30 cellular contexts compared by ENCODE assay signal in genomic region chr1:157091186-157091585, GRCh38. TPM values are rescaled to one million over a fixed set of nuclear protein-coding genes. Genes with fewer than 3 reads are reported as not detected.
DNase-seq lines count a peak whose midpoint lies in the region; ATAC-seq, FAIRE-seq and TF ChIP-seq lines count a peak whose summit lies in the region.
"Had no signal": no experiment of that assay in that cellular context is flagged by ENCODE, and none has a peak within 500 bp of the region (broad histone marks: within the 10 kb centered on the region; RNA-seq: fewer than 3 reads in every experiment).

No MANE protein-coding gene starts in this region.

- no peak overlapping the region for H2BK5ac ChIP-seq in neuronal stem cell (ENCODE audit: low read length)

- no peaks in the 10 kb centered on the region for H3K79me1 ChIP-seq in neuronal stem cell (ENCODE audit: low read depth, low read length)

- H4K8ac ChIP-seq in neuronal stem cell (ENCODE audit: low read depth, low read length) = no peak overlapping the region

- H2AFZ ChIP-seq in astrocyte (ENCODE audit: low read depth, low read length) = no peak overlapping the region
- H2AFZ ChIP-seq in neuronal stem cell (ENCODE audit: low read length) = no peak overlapping the region

- H3K23ac ChIP-seq in neuronal stem cell (ENCODE audit: low read depth, low read length, poor library complexity) = no peak overlapping the region

- no peak overlapping the region for H4K91ac ChIP-seq in neuronal stem cell (ENCODE audit: low read depth, low read length, poor library complexity)

- TF ChIP-seq CTCF in astrocyte (IDR thresholded peaks at IDR 0.05; ENCODE audit: insufficient read depth, low read depth, low read length) (no peak), upper lobe of right lung (IDR thresholded peaks at IDR 0.05) (no peak), HFFc6 (IDR thresholded peaks at IDR 0.05) (no peak), spleen (IDR thresholded peaks at IDR 0.05 in 8 of 11, conservative IDR thresholded peaks at IDR 0.05 in 3 of 11) (no peak)

- no peak overlapping the region for H3K27ac ChIP-seq in astrocyte (ENCODE audit: low read depth, low read length)
- H3K27ac ChIP-seq in neuronal stem cell (replicated peaks; ENCODE audit: low read length) = no peak overlapping the region
- no peak overlapping the region for H3K27ac ChIP-seq in upper lobe of right lung
- no peak overlapping the region for H3K27ac ChIP-seq in spleen
- H3K27ac ChIP-seq: BLaER1, HL-60, KMS-11, RWPE1 had no signal

- CTCF ChIA-PET in activated CD8-positive, alpha-beta memory T cell treated with anti-CD3 and anti-CD28 coated beads, Interleukin-2, amount 10 ng/mL, durations not matched to agents 7 days and 5 days (lab: Charles Lee) = interaction anchor here (1.1 to 12.2 kb wide), 16 partner anchors 11 to 80 kb away, joined by 3 to 575 read pairs (median 11); partner anchors contain the start of gene ETV3

- H2BK15ac ChIP-seq in neuronal stem cell (ENCODE audit: low read length) = no peak overlapping the region

- H3K36me3 ChIP-seq in astrocyte (ENCODE audit: insufficient read depth, low read length) (no peaks in the 10 kb centered on the region), neuronal stem cell (replicated peaks in 1 of 2; ENCODE audit: control insufficient read depth in 2 of 2, insufficient read depth in 2 of 2, low read length in 2 of 2) (no peaks in the 10 kb centered on the region), upper lobe of right lung (no peaks in the 10 kb centered on the region), spleen (no peaks in the 10 kb centered on the region)
- H3K36me3 ChIP-seq: BLaER1 had no signal

- H3K18ac ChIP-seq in neuronal stem cell (ENCODE audit: low read length) = peak overlapping the region; percentile 45

- H3K9me3 Mint-ChIP-seq in activated CD8-positive, alpha-beta memory T cell treated with anti-CD3 and anti-CD28 coated beads, Interleukin-2, amount 10 ng/mL, durations not matched to agents 7 days and 5 days (ENCODE audit: low read depth) = no peaks in the 10 kb centered on the region
- no peaks in the 10 kb centered on the region for H3K9me3 Mint-ChIP-seq in astrocyte (ENCODE audit: unreplicated experiment)
- H3K9me3 Mint-ChIP-seq in HFFc6 = no peaks in the 10 kb centered on the region
- H3K9me3 Mint-ChIP-seq: CD4-positive, CD25-positive, alpha-beta regulatory T cell; IgD-negative memory B cell had no signal

- no peak overlapping the region for H3K27ac Mint-ChIP-seq in activated CD8-positive, alpha-beta memory T cell treated with anti-CD3 and anti-CD28 coated beads, Interleukin-2, amount 10 ng/mL, durations not matched to agents 7 days and 5 days
- H3K27ac Mint-ChIP-seq in astrocyte (ENCODE audit: unreplicated experiment) (peak overlapping the region; percentile 34), HFFc6 (no peak overlapping the region)

- H3K79me2 ChIP-seq in astrocyte (ENCODE audit: insufficient read depth, low read length) = no peaks in the 10 kb centered on the region

- peaks cover 2% of the 10 kb centered on the region for H3K27me3 Mint-ChIP-seq in activated CD8-positive, alpha-beta memory T cell treated with anti-CD3 and anti-CD28 coated beads, Interleukin-2, amount 10 ng/mL, durations not matched to agents 7 days and 5 days
- H3K27me3 Mint-ChIP-seq in astrocyte (ENCODE audit: low read depth, unreplicated experiment) (no peaks in the 10 kb centered on the region), HFFc6 (ENCODE audit: insufficient read depth) (peaks cover 15% of the 10 kb centered on the region)
- H3K27me3 Mint-ChIP-seq: CD4-positive, CD25-positive, alpha-beta regulatory T cell; IgD-negative memory B cell had no signal

- H3K9me3 ChIP-seq in astrocyte (ENCODE audit: insufficient read depth, low read depth, low read length) = no peaks in the 10 kb centered on the region
- no peaks in the 10 kb centered on the region for H3K9me3 ChIP-seq in neuronal stem cell (replicated peaks in 1 of 2; ENCODE audit: control insufficient read depth in 2 of 2, insufficient read depth in 1 of 2, low read depth in 1 of 2, low read length in 2 of 2)
- no peaks in the 10 kb centered on the region for H3K9me3 ChIP-seq in upper lobe of right lung
- H3K9me3 ChIP-seq in spleen = no peaks in the 10 kb centered on the region
- H3K9me3 ChIP-seq: BLaER1 had no signal

- intact Hi-C loops in upper lobe of right lung (cut with DNase I) = loop anchor here (2.0 kb wide), 1 partner anchor 66 kb away; no protein-coding TSS in a partner anchor
- intact Hi-C loops in spleen (cut with DNase I; ENCODE audit: low total_unique reads) = no loop called here

- H3K14ac ChIP-seq in neuronal stem cell (ENCODE audit: low read length) = no peak overlapping the region

- FAIRE-seq in astrocyte (lab: Jason Lieb, UNC) = no peak
- FAIRE-seq: GM18507 had no signal

- no peaks in the 10 kb centered on the region for H3K4me1 Mint-ChIP-seq in activated CD8-positive, alpha-beta memory T cell treated with anti-CD3 and anti-CD28 coated beads, Interleukin-2, amount 10 ng/mL, durations not matched to agents 7 days and 5 days
- H3K4me1 Mint-ChIP-seq in astrocyte (ENCODE audit: low read depth, unreplicated experiment) (peaks cover 16% of the 10 kb centered on the region), HFFc6 (ENCODE audit: low read depth) (peaks cover 8% of the 10 kb centered on the region)
- H3K4me1 Mint-ChIP-seq: IgD-negative memory B cell had no signal

- peak overlapping the region; percentile 81 for H2AK5ac ChIP-seq in neuronal stem cell (ENCODE audit: low read depth, low read length)

- H3K4me2 ChIP-seq in astrocyte (ENCODE audit: low read length) (no peak overlapping the region), neuronal stem cell (ENCODE audit: insufficient read depth, low read length, poor library complexity, severe bottlenecking) (no peak overlapping the region)
- H3K4me2 ChIP-seq: KMS-11 had no signal

- no CpG with 5 or more reads among the region's 4 CpGs for WGBS in neuronal stem cell (ENCODE audit: extremely low coverage in 2 of 2, insufficient read length in 2 of 2, insufficient replicate concordance in 1 of 2), 2 donors
- 76 to 98% (median 89%) methylated on average over 4 of the region's 4 CpGs for WGBS in spleen, 5 donors

- H4K20me1 ChIP-seq in astrocyte (ENCODE audit: insufficient read depth, low read length) = no peaks in the 10 kb centered on the region
- H4K20me1 ChIP-seq: BLaER1 had no signal

- no peaks in the 10 kb centered on the region for H3K27me3 ChIP-seq in astrocyte (ENCODE audit: insufficient read depth, low read length)
- peaks cover 0 to 46% (median 0%) of the 10 kb centered on the region in 3 experiments for H3K27me3 ChIP-seq in neuronal stem cell (ENCODE audit: control insufficient read depth in 3 of 3, insufficient read depth in 3 of 3, low read depth in 1 of 3, low read length in 3 of 3)
- no peaks in the 10 kb centered on the region for H3K27me3 ChIP-seq in upper lobe of right lung
- H3K27me3 ChIP-seq in spleen (replicated peaks in 1 of 7) = peaks cover 0 to 15% (median 0%) of the 10 kb centered on the region in 7 donors
- H3K27me3 ChIP-seq: BLaER1 had no signal

- DNase-seq in activated CD8-positive, alpha-beta memory T cell treated with anti-CD3 and anti-CD28 coated beads, Interleukin-2, amount 50 U/mL, for 48 hours = peak; percentile 47
- DNase-seq in activated CD8-positive, alpha-beta memory T cell treated with anti-CD3 and anti-CD28 coated beads, Interleukin-2, amount 10 ng/mL, durations not matched to agents 7 days and 5 days = no peak
- DNase-seq in astrocyte (ENCODE audit: low read depth) (no peak), neuronal stem cell (ENCODE audit: low spot score) (no peak), upper lobe of right lung (peak; percentile 38), HFFc6 (no peak), 8988T (no peak), spleen (no peak)
- DNase-seq: CD4-positive, CD25-positive, alpha-beta regulatory T cell; DMS53; GM23248; HCEC 1CT; NCI-H1417; NCI-H1694; NCI-H2029 treated with DMSO at 0.1 percent for 48 hours; NCI-H446 treated with DMSO at 0.1 percent for 48 hours; NCI-H526; SHP77 had no signal

- H3K4me3 Mint-ChIP-seq in activated CD8-positive, alpha-beta memory T cell treated with anti-CD3 and anti-CD28 coated beads, Interleukin-2, amount 10 ng/mL, durations not matched to agents 7 days and 5 days = no peak overlapping the region
- H3K4me3 Mint-ChIP-seq in astrocyte (ENCODE audit: unreplicated experiment) (no peak overlapping the region), HFFc6 (no peak overlapping the region)
- H3K4me3 Mint-ChIP-seq: CD4-positive, CD25-positive, alpha-beta regulatory T cell; IgD-negative memory B cell had no signal

- no peak overlapping the region for H2BK120ac ChIP-seq in neuronal stem cell (ENCODE audit: low read depth, low read length)

- H3K4ac ChIP-seq in neuronal stem cell (ENCODE audit: low read length) = no peak overlapping the region

- peaks cover 11% of the 10 kb centered on the region for H3K4me1 ChIP-seq in astrocyte (ENCODE audit: insufficient read depth, low read length)
- peaks cover 0 to 7% of the 10 kb centered on the region in 2 donors for H3K4me1 ChIP-seq in neuronal stem cell (ENCODE audit: control insufficient read depth in 2 of 2, insufficient read depth in 1 of 2, low read depth in 1 of 2, low read length in 2 of 2)
- peaks cover 7% of the 10 kb centered on the region for H3K4me1 ChIP-seq in upper lobe of right lung
- peaks cover 0 to 10% (median 4%) of the 10 kb centered on the region in 6 donors for H3K4me1 ChIP-seq in spleen

- no peak for ATAC-seq in activated CD8-positive, alpha-beta memory T cell treated with anti-CD3 and anti-CD28 coated beads, Interleukin-2, amount 10 ng/mL, durations not matched to agents 7 days and 5 days
- ATAC-seq in upper lobe of right lung = no peak
- ATAC-seq: Panc1 had no signal

- no peaks in the 10 kb centered on the region for H3K36me3 Mint-ChIP-seq in activated CD8-positive, alpha-beta memory T cell treated with anti-CD3 and anti-CD28 coated beads, Interleukin-2, amount 10 ng/mL, durations not matched to agents 7 days and 5 days
- H3K36me3 Mint-ChIP-seq in astrocyte (ENCODE audit: low read depth, unreplicated experiment) (no peaks in the 10 kb centered on the region), HFFc6 (ENCODE audit: low read depth) (no peaks in the 10 kb centered on the region)
- H3K36me3 Mint-ChIP-seq: CD4-positive, CD25-positive, alpha-beta regulatory T cell; IgD-negative memory B cell had no signal

- H3K4me3 ChIP-seq in astrocyte (ENCODE audit: insufficient read depth, low read depth, low read length) (no peak overlapping the region), neuronal stem cell (ENCODE audit: low read length in 2 of 2) (no peak overlapping the region), upper lobe of right lung (no peak overlapping the region), spleen (no peak overlapping the region)
- H3K4me3 ChIP-seq: BLaER1, GM23248 had no signal

- no peak overlapping the region for H3K9ac ChIP-seq in astrocyte (ENCODE audit: low read length)
- no peak overlapping the region for H3K9ac ChIP-seq in neuronal stem cell (ENCODE audit: low read depth, low read length, poor library complexity)
- H3K9ac ChIP-seq: BLaER1, KMS-11 had no signal

- no peak overlapping the region for H2BK12ac ChIP-seq in neuronal stem cell (ENCODE audit: low read length)

- TF ChIP-seq POLR2A in spleen (IDR thresholded peaks at IDR 0.05) = no peak

RNA-seq across cellular contexts. Expression of gene ETV3L, which starts 8.4 kb away (rescaled TPM):
- not detected for total RNA-seq in activated CD8-positive, alpha-beta memory T cell treated with anti-CD3 and anti-CD28 coated beads, Interleukin-2, amount 10 ng/mL, durations not matched to agents 7 days and 5 days
- not detected in 2 replicates for total RNA-seq in astrocyte
- polyA plus RNA-seq in neuronal stem cell (2013, experiment 1 of 2) = 0.04 TPM
- polyA plus RNA-seq in neuronal stem cell (2013, experiment 2 of 2) = 0.03 TPM
- total RNA-seq in upper lobe of right lung = not detected
- total RNA-seq in HFFc6 (2021; fragmentation: NEBNext Ultra II Directional; extraction: Animal tissue kit (Norgen Biotek cat#: 25700)) = not detected
- total RNA-seq in spleen = not detected
- not detected for polyA plus RNA-seq in spleen
- total RNA-seq: A172; CD4-positive, CD25-positive, alpha-beta regulatory T cell; Daoy; G401; GM23248; OCI-LY7; SK-MEL-5 had no signal
- polyA plus RNA-seq: CD4-positive, CD25-positive, alpha-beta regulatory T cell; GM23248; IgD-negative memory B cell had no signal

RNA-seq across cellular contexts. Expression of gene ARHGEF11, which starts 45.6 kb away (rescaled TPM):
- total RNA-seq in activated CD8-positive, alpha-beta memory T cell treated with anti-CD3 and anti-CD28 coated beads, Interleukin-2, amount 10 ng/mL, durations not matched to agents 7 days and 5 days = 1 to 10 TPM in 1 of 2 experiments, under 1 TPM in 1; 0.66 to 6.1 TPM
- total RNA-seq in astrocyte (24.4 and 29.2 TPM in 2 replicates), upper lobe of right lung (41.1 TPM), spleen (10 to 100 TPM; 28.4 to 65.3 (median 45.5) TPM)
- polyA plus RNA-seq in neuronal stem cell (2013, experiment 1 of 2) = 14.5 TPM
- polyA plus RNA-seq in neuronal stem cell (2013, experiment 2 of 2) = 14.6 TPM
- total RNA-seq in HFFc6 (2021; fragmentation: NEBNext Ultra II Directional; extraction: Animal tissue kit (Norgen Biotek cat#: 25700)) = 10 to 100 TPM; 21.3 to 24.8 (median 22.4) TPM
- polyA plus RNA-seq in spleen = 10 to 100 TPM in 1 of 3 donors, 1 to 10 TPM in 2; 3.4 to 10.2 (median 3.4) TPM

RNA-seq across cellular contexts. Expression of gene ETV3, which starts 47.0 kb away (rescaled TPM):
- 10 to 100 TPM; 27.8 to 32.8 TPM for total RNA-seq in activated CD8-positive, alpha-beta memory T cell treated with anti-CD3 and anti-CD28 coated beads, Interleukin-2, amount 10 ng/mL, durations not matched to agents 7 days and 5 days
- total RNA-seq in astrocyte = 35.4 and 37.5 TPM in 2 replicates
- polyA plus RNA-seq in neuronal stem cell (2013, experiment 1 of 2) = 6.7 TPM
- polyA plus RNA-seq in neuronal stem cell (2013, experiment 2 of 2) = 6.9 TPM
- total RNA-seq in upper lobe of right lung = 39.2 TPM
- total RNA-seq in HFFc6 (2021; fragmentation: NEBNext Ultra II Directional; extraction: Animal tissue kit (Norgen Biotek cat#: 25700)) = 10 to 100 TPM; 20.0 to 22.9 (median 21.0) TPM
- 10 to 100 TPM; 19.3 to 35.9 (median 27.0) TPM for total RNA-seq in spleen
- polyA plus RNA-seq in spleen = 1 to 10 TPM; 4.2 to 5.5 (median 5.0) TPM

Comparison
In these comparisons a context has a peak if more than half of its experiments do, and no peak if none do; other contexts are left out.
1. DNase-seq: peak in activated CD8-positive, alpha-beta memory T cell treated with anti-CD3 and anti-CD28 coated beads, Interleukin-2, amount 50 U/mL, for 48 hours (single experiment) and upper lobe of right lung (single experiment); none in activated CD8-positive, alpha-beta memory T cell treated with anti-CD3 and anti-CD28 coated beads, Interleukin-2, amount 10 ng/mL, durations not matched to agents 7 days and 5 days (single experiment), astrocyte (single experiment), neuronal stem cell (single experiment), HFFc6 (single experiment), 8988T (single experiment) and spleen (single experiment).